Comparison of ENCODE assay signal across 8 cellular contexts in the genomic region with DNA sequence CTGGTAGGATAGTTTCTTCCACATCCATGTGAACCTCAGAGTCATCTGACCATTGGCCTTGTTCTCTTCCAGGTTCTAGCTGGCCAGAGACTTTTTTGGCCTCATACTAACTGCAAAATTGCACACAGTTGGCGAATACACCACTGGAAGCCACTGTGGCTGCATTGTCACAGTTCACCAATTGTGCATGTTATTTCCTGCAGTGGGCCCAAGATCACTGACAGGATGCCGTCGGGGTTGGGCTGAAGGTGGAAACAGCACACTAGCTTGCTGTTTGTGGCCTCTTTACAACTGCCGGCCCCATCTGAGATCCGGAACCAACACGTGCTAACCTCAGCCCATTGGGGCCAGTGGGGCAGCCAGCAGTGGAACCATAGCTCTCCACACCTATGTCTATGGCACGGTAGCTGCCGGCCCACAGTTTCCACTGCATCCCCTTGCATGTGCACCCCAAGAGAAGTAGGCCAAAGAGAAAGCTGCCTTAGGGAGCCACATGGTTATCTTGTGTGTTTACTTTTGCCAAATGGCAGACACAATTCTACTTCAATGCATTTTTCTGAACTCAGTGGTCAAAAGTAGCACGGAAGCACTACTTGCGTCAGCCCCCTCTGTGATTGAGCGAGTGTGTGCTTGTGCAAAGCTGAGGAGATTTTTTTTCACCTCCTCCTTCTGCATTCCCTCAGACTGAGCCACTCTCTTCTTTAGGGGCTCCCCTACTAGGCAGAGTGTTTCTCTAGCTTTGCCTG.
A peak's percentile ranks its signal among the peaks of the same experiment; 100 is the strongest.
DNase-seq lines count a peak whose midpoint lies in the region; ATAC-seq, FAIRE-seq and TF ChIP-seq lines count a peak whose summit lies in the region.

No MANE protein-coding gene starts in this region.

- peaks cover 4% of the 10 kb centered on the region for H3K9me3 Mint-ChIP-seq in activated CD8-positive, alpha-beta T cell treated with anti-CD3 and anti-CD28 coated beads for 36 hours

- H3K27me3 Mint-ChIP-seq in activated CD8-positive, alpha-beta T cell treated with anti-CD3 and anti-CD28 coated beads for 36 hours = no peaks in the 10 kb centered on the region

- DNase-seq in GM18507 (ENCODE audit: extremely low spot score, insufficient read length, low read depth) = no peak
- DNase-seq in activated CD8-positive, alpha-beta T cell treated with anti-CD3 and anti-CD28 coated beads for 36 hours = peak; percentile 78
- peak; percentile 41 for DNase-seq in left ventricle myocardium superior
- peak; percentile 19 to 30 for DNase-seq in stimulated activated CD8-positive, alpha-beta memory T cell treated with anti-CD3 and anti-CD28 coated beads, Interleukin-7, amount 100 ng/mL, for 48 hours (ENCODE audit: extremely low read depth in 1 of 2, low read depth in 1 of 2)
- no peak for DNase-seq in putamen (ENCODE audit: low spot score)
- no peak for DNase-seq in amniotic stem cell (lab: John Stamatoyannopoulos, UW)
- DNase-seq in SW 1271 (lab: John Stamatoyannopoulos, UW) = no peak

- H3K36me3 Mint-ChIP-seq in activated CD8-positive, alpha-beta T cell treated with anti-CD3 and anti-CD28 coated beads for 36 hours (ENCODE audit: low read depth) = peaks cover 5% of the 10 kb centered on the region

- H3K27ac Mint-ChIP-seq in activated CD8-positive, alpha-beta T cell treated with anti-CD3 and anti-CD28 coated beads for 36 hours = peak overlapping the region; percentile 82

- POLR2A ChIA-PET in activated CD8-positive, alpha-beta T cell treated with anti-CD3 and anti-CD28 coated beads for 36 hours (lab: Charles Lee) = interaction anchor here (0.6 to 2.3 kb wide), 13 partner anchors 8 to 533 kb away, joined by 3 to 14 read pairs (median 4); a partner anchor contains a TSS

- TF ChIP-seq CTCF in activated CD8-positive, alpha-beta T cell treated with anti-CD3 and anti-CD28 coated beads for 36 hours (IDR thresholded peaks at IDR 0.05) = no peak

- FAIRE-seq in GM18507 (lab: Jason Lieb, UNC) = peak; percentile 97

- ATAC-seq in HG03025 (IDR thresholded peaks at IDR 0.05; ENCODE audit: low FRiP score, unreplicated experiment) (peak; percentile 47), left ventricle myocardium superior (peak; percentile 63)
- ATAC-seq in activated CD8-positive, alpha-beta T cell treated with anti-CD3 and anti-CD28 coated beads for 36 hours = peak; percentile 48

- intact Hi-C loops in activated CD8-positive, alpha-beta T cell treated with anti-CD3 and anti-CD28 coated beads for 36 hours (cut with micrococcal nuclease) = loop anchor here (10.0 kb wide), 1 partner anchor 501 kb away; no protein-coding TSS in a partner anchor
- intact Hi-C loops in left ventricle myocardium superior (cut with micrococcal nuclease) = no loop called here

- H3K4me1 Mint-ChIP-seq in activated CD8-positive, alpha-beta T cell treated with anti-CD3 and anti-CD28 coated beads for 36 hours (ENCODE audit: low read depth) = peaks cover 82% of the 10 kb centered on the region

- peak overlapping the region; percentile 33 for H3K4me3 Mint-ChIP-seq in activated CD8-positive, alpha-beta T cell treated with anti-CD3 and anti-CD28 coated beads for 36 hours

- CTCF ChIA-PET in activated CD8-positive, alpha-beta T cell treated with anti-CD3 and anti-CD28 coated beads for 36 hours (lab: Charles Lee) = interaction anchor here (1.0 to 2.9 kb wide), 6 partner anchors 17 to 561 kb away, joined by 3 to 8 read pairs (median 6); no protein-coding TSS in a partner anchor

Comparison
In these comparisons a context has a peak if more than half of its experiments do, and no peak if none do; other contexts are left out.
1. DNase-seq: peak in activated CD8-positive, alpha-beta T cell treated with anti-CD3 and anti-CD28 coated beads for 36 hours (single experiment), left ventricle myocardium superior (single experiment) and stimulated activated CD8-positive, alpha-beta memory T cell treated with anti-CD3 and anti-CD28 coated beads, Interleukin-7, amount 100 ng/mL, for 48 hours (2 of 2); none in GM18507 (single experiment), putamen (single experiment), amniotic stem cell (single experiment) and SW 1271 (0 of 2).
2. Peak in every context shown above with its lines, with median percentiles within 50 percentile points of each other: ATAC-seq.